Comparison of ENCODE assay signal across 15 cellular contexts in the genomic region with DNA sequence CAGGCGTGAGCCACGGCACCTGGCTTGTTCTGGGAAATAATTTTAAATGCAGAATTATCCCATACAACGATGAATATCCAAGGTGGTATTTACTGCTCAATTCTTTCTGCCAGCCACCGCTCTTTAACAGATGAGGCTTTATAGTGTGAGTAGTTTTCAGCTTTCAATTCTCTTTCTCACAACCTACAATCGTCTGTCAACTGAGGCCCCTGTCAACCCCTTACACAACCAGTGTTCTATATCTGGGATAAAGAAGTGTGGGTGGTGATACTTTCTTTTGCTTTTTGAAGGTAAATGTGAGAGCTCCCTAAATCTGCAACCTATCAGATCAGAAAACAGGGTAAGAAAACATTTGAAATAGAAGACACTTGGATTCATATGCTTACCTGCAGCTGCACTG. TPM values are rescaled to one million over a fixed set of nuclear protein-coding genes. Genes with fewer than 3 reads are reported as not detected.
DNase-seq lines count a peak whose midpoint lies in the region; ATAC-seq and TF ChIP-seq lines count a peak whose summit lies in the region.
"Had no signal": no experiment of that assay in that cellular context is flagged by ENCODE, and none has a peak within 500 bp of the region (broad histone marks: within the 10 kb centered on the region; RNA-seq: fewer than 3 reads in every experiment).

No MANE protein-coding gene starts in this region.

- peak overlapping the region; percentile 2 for H3K4me3 Mint-ChIP-seq in activated CD4-positive, alpha-beta memory T cell treated with anti-CD3 and anti-CD28 coated beads for 36 hours
- H3K4me3 Mint-ChIP-seq in memory B cell, result no peak overlapping the region
- H3K4me3 Mint-ChIP-seq: CD14-positive monocyte had no signal

- ATAC-seq in GM18498 (IDR thresholded peaks at IDR 0.05; ENCODE audit: unreplicated experiment) (peak; percentile 49), memory B cell (ENCODE audit: low read depth) (no peak)

- no peaks in the 10 kb centered on the region for H3K9me3 Mint-ChIP-seq in activated CD4-positive, alpha-beta memory T cell treated with anti-CD3 and anti-CD28 coated beads for 36 hours
- H3K9me3 Mint-ChIP-seq in memory B cell, result no peaks in the 10 kb centered on the region
- H3K9me3 Mint-ChIP-seq: CD14-positive monocyte had no signal

- no peak for TF ChIP-seq POLR2A in tibial nerve (IDR thresholded peaks at IDR 0.05)

- peak overlapping the region; percentile 54; the same call in 1 of the 2 replicates for H3K4me3 ChIP-seq in GM08714 (ENCODE audit: low read length)
- H3K4me3 ChIP-seq in tibial nerve, result no peak overlapping the region
- H3K4me3 ChIP-seq: cardiac muscle cell, prostate gland, SK-N-MC, thoracic aorta had no signal

- H3K4me1 Mint-ChIP-seq in activated CD4-positive, alpha-beta memory T cell treated with anti-CD3 and anti-CD28 coated beads for 36 hours (ENCODE audit: low read depth), result peaks cover 69% of the 10 kb centered on the region
- H3K4me1 Mint-ChIP-seq in memory B cell, result peaks cover 30% of the 10 kb centered on the region

- TF ChIP-seq CTCF in tibial nerve (IDR thresholded peaks at IDR 0.05), result no peak

- peaks cover 9% of the 10 kb centered on the region for H3K36me3 Mint-ChIP-seq in activated CD4-positive, alpha-beta memory T cell treated with anti-CD3 and anti-CD28 coated beads for 36 hours
- peaks cover 5% of the 10 kb centered on the region for H3K36me3 Mint-ChIP-seq in memory B cell

- peaks cover 0 to 45% (median 20%) of the 10 kb centered on the region in 4 donors for H3K4me1 ChIP-seq in tibial nerve

- peak; percentile 30 for DNase-seq in activated CD4-positive, alpha-beta memory T cell treated with anti-CD3 and anti-CD28 coated beads for 36 hours
- no peak for DNase-seq in memory B cell (ENCODE audit: low spot score in 2 of 2)
- no peak for DNase-seq in AML-193 (lab: John Stamatoyannopoulos, UW)
- no peak for DNase-seq in NCI-H1930 (lab: John Stamatoyannopoulos, UW)
- no peak for DNase-seq in tibial nerve (ENCODE audit: low spot score in 2 of 2)
- DNase-seq: activated gamma-delta T cell treated with Interleukin-2 at 50 U/mL for 16 hours, foreskin fibroblast, NCI-H1417 treated with DMSO at 0.1 percent for 48 hours had no signal

- no peak overlapping the region for H3K27ac ChIP-seq in tibial nerve
- H3K27ac ChIP-seq: cardiac muscle cell, prostate gland, SK-N-MC, thoracic aorta had no signal

- H3K36me3 ChIP-seq in tibial nerve, result peaks cover 0 to 36% (median 0%) of the 10 kb centered on the region in 3 donors
- H3K36me3 ChIP-seq: prostate gland, thoracic aorta had no signal

- intact Hi-C loops in activated CD4-positive, alpha-beta memory T cell treated with anti-CD3 and anti-CD28 coated beads for 36 hours (cut with micrococcal nuclease), result loop anchor here (1.0 to 2.0 kb wide), 3 partner anchors 22 to 52 kb away; no protein-coding TSS in a partner anchor

- POLR2A ChIA-PET in activated CD4-positive, alpha-beta memory T cell treated with anti-CD3 and anti-CD28 coated beads for 36 hours (lab: Charles Lee), result interaction anchor here (0.6 to 3.4 kb wide), 7 partner anchors 16 to 119 kb away, joined by 3 to 26 read pairs (median 5); partner anchors contain the start of genes CSE1L, DDX27 and STAU1

- no peaks in the 10 kb centered on the region for H3K27me3 ChIP-seq in tibial nerve
- H3K27me3 ChIP-seq: cardiac muscle cell had no signal

- no peaks in the 10 kb centered on the region for H3K27me3 Mint-ChIP-seq in activated CD4-positive, alpha-beta memory T cell treated with anti-CD3 and anti-CD28 coated beads for 36 hours
- H3K27me3 Mint-ChIP-seq in memory B cell, result no peaks in the 10 kb centered on the region

- CTCF ChIA-PET in activated CD4-positive, alpha-beta memory T cell treated with anti-CD3 and anti-CD28 coated beads for 36 hours (lab: Charles Lee), result interaction anchor here (0.9 to 3.2 kb wide), 5 partner anchors 15 to 51 kb away, joined by 5 to 29 read pairs (median 7); partner anchors contain the start of gene STAU1

- no peaks in the 10 kb centered on the region for H3K9me3 ChIP-seq in tibial nerve
- H3K9me3 ChIP-seq: prostate gland, thoracic aorta had no signal

- TF ChIP-seq EP300 in tibial nerve (IDR thresholded peaks at IDR 0.05), result no peak

- 80 to 82% methylated on average over 5 of the region's 5 CpGs for WGBS in tibial nerve, 2 donors

- peak overlapping the region; percentile 75 for H3K27ac Mint-ChIP-seq in activated CD4-positive, alpha-beta memory T cell treated with anti-CD3 and anti-CD28 coated beads for 36 hours
- H3K27ac Mint-ChIP-seq in memory B cell, result peak overlapping the region; percentile 83
- H3K27ac Mint-ChIP-seq: CD14-positive monocyte had no signal

RNA-seq across cellular contexts. Expression of gene STAU1, which starts 22.5 kb away (rescaled TPM):
- 10 to 100 TPM; 59.8 to 62.3 TPM for total RNA-seq in activated CD4-positive, alpha-beta memory T cell treated with anti-CD3 and anti-CD28 coated beads for 36 hours
- total RNA-seq in tibial nerve, result 10 to 100 TPM; 64.2 to 79.8 (median 70.9) TPM

RNA-seq across cellular contexts. Expression of gene DDX27, which starts 53.6 kb away (rescaled TPM):
- total RNA-seq in activated CD4-positive, alpha-beta memory T cell treated with anti-CD3 and anti-CD28 coated beads for 36 hours, result 10 to 100 TPM; 42.8 to 43.5 TPM
- 10 to 100 TPM; 24.5 to 33.4 (median 28.3) TPM for total RNA-seq in tibial nerve
